In genomic region chr19:41894350-41894749, GRCh38 we compare ENCODE assay signal across 26 cellular contexts. TPM values are rescaled to one million over a fixed set of nuclear protein-coding genes. Genes with fewer than 3 reads are reported as not detected.
A peak's percentile ranks its signal among the peaks of the same experiment; 100 is the strongest.
DNase-seq lines count a peak whose midpoint lies in the region; ATAC-seq, FAIRE-seq and TF ChIP-seq lines count a peak whose summit lies in the region.
"Had no signal": no experiment of that assay in that cellular context is flagged by ENCODE, and none has a peak within 500 bp of the region (broad histone marks: within the 10 kb centered on the region; RNA-seq: fewer than 3 reads in every experiment).

No MANE protein-coding gene starts in this region.

- H3K9me3 Mint-ChIP-seq in CD4-positive, alpha-beta T cell = no peaks in the 10 kb centered on the region
- H3K9me3 Mint-ChIP-seq in activated T-helper 17 cell treated with anti-CD3 and anti-CD28 coated beads, Interleukin-2, amount 50 U/mL, for 72 hours = no peaks in the 10 kb centered on the region
- no peaks in the 10 kb centered on the region for H3K9me3 Mint-ChIP-seq in naive thymus-derived CD8-positive, alpha-beta T cell
- H3K9me3 Mint-ChIP-seq: IgD-negative memory B cell had no signal

- POLR2A ChIA-PET in CD4-positive, alpha-beta T cell (lab: Charles Lee) = no interaction called here
- POLR2A ChIA-PET in naive thymus-derived CD8-positive, alpha-beta T cell (lab: Charles Lee) = interaction anchor here (0.5 to 3.9 kb wide), 7 partner anchors 10 to 62 kb away, joined by 3 to 61 read pairs (median 5); no protein-coding TSS in a partner anchor

- peaks cover 57% of the 10 kb centered on the region for H3K4me1 Mint-ChIP-seq in CD4-positive, alpha-beta T cell (ENCODE audit: low read depth)
- peaks cover 22% of the 10 kb centered on the region for H3K4me1 Mint-ChIP-seq in activated T-helper 17 cell treated with anti-CD3 and anti-CD28 coated beads, Interleukin-2, amount 50 U/mL, for 72 hours
- peaks cover 36 to 81% (median 74%) of the 10 kb centered on the region in 4 donors for H3K4me1 Mint-ChIP-seq in naive thymus-derived CD8-positive, alpha-beta T cell

- peak overlapping the region; percentile 76 for H3K27ac Mint-ChIP-seq in CD4-positive, alpha-beta T cell
- peak overlapping the region; percentile 50 for H3K27ac Mint-ChIP-seq in activated T-helper 17 cell treated with anti-CD3 and anti-CD28 coated beads, Interleukin-2, amount 50 U/mL, for 72 hours
- peak overlapping the region; percentile 78 to 98 (median 90) for H3K27ac Mint-ChIP-seq in naive thymus-derived CD8-positive, alpha-beta T cell
- H3K27ac Mint-ChIP-seq: activated CD4-positive, alpha-beta T cell treated with anti-CD3 and anti-CD28 coated beads for 36 hours; progenitor cell of endocrine pancreas had no signal

- no peak overlapping the region for H3K4me3 Mint-ChIP-seq in CD4-positive, alpha-beta T cell
- H3K4me3 Mint-ChIP-seq in activated T-helper 17 cell treated with anti-CD3 and anti-CD28 coated beads, Interleukin-2, amount 50 U/mL, for 72 hours = no peak overlapping the region
- H3K4me3 Mint-ChIP-seq in naive thymus-derived CD8-positive, alpha-beta T cell = peak overlapping the region in 9 of 10 donors; percentile 14 to 86 (median 74)
- H3K4me3 Mint-ChIP-seq: activated CD4-positive, alpha-beta T cell treated with anti-CD3 and anti-CD28 coated beads for 36 hours; GM23338 had no signal

- peaks cover 83% of the 10 kb centered on the region for H3K36me3 Mint-ChIP-seq in CD4-positive, alpha-beta T cell (ENCODE audit: low read depth)
- peaks cover 78% of the 10 kb centered on the region for H3K36me3 Mint-ChIP-seq in activated T-helper 17 cell treated with anti-CD3 and anti-CD28 coated beads, Interleukin-2, amount 50 U/mL, for 72 hours (ENCODE audit: low read depth)
- H3K36me3 Mint-ChIP-seq in naive thymus-derived CD8-positive, alpha-beta T cell = peaks cover 9 to 73% (median 21%) of the 10 kb centered on the region in 3 donors

- no peaks in the 10 kb centered on the region for H3K9me3 ChIP-seq in CD4-positive, alpha-beta T cell (ENCODE audit: control insufficient read depth, low read length)
- H3K9me3 ChIP-seq: gastroesophageal sphincter, sigmoid colon had no signal

- no peak for ATAC-seq in CD4-positive, alpha-beta T cell (ENCODE audit: poor library complexity)
- ATAC-seq in activated T-helper 17 cell treated with anti-CD3 and anti-CD28 coated beads, Interleukin-2, amount 50 U/mL, for 72 hours (replicated peaks) = no peak
- no peak for ATAC-seq in naive thymus-derived CD8-positive, alpha-beta T cell
- ATAC-seq in HG02798 (IDR thresholded peaks at IDR 0.05; ENCODE audit: poor library complexity, unreplicated experiment) = no peak
- ATAC-seq: gastroesophageal sphincter had no signal

- no peaks in the 10 kb centered on the region for H3K27me3 Mint-ChIP-seq in CD4-positive, alpha-beta T cell
- H3K27me3 Mint-ChIP-seq in activated T-helper 17 cell treated with anti-CD3 and anti-CD28 coated beads, Interleukin-2, amount 50 U/mL, for 72 hours = no peaks in the 10 kb centered on the region
- no peaks in the 10 kb centered on the region for H3K27me3 Mint-ChIP-seq in naive thymus-derived CD8-positive, alpha-beta T cell
- H3K27me3 Mint-ChIP-seq: activated CD4-positive, alpha-beta T cell treated with anti-CD3 and anti-CD28 coated beads for 36 hours; IgD-negative memory B cell; progenitor cell of endocrine pancreas had no signal

- CTCF ChIA-PET in CD4-positive, alpha-beta T cell (lab: Charles Lee) = no interaction called here

- TF ChIP-seq CTCF in CD4-positive, alpha-beta T cell (IDR thresholded peaks at IDR 0.05) = no peak

- no peak for FAIRE-seq in GM12891 (lab: Jason Lieb, UNC)
- FAIRE-seq: endometrium, G401.6 had no signal

- DNase-seq in CD4-positive, alpha-beta T cell = no peak
- DNase-seq in GM12891 (ENCODE audit: insufficient read length, low spot score) = no peak
- no peak for DNase-seq in naive thymus-derived CD8-positive, alpha-beta T cell
- DNase-seq in AML-193 (lab: John Stamatoyannopoulos, UW) = no peak
- DNase-seq in nucleus accumbens (lab: John Stamatoyannopoulos, UW) = no peak
- DNase-seq: activated effector memory CD4-positive, alpha-beta T cell treated with Interleukin-2 at 50 U/mL for 16 hours; islet precursor cell; NCI-H1417 treated with DMSO at 0.1 percent for 48 hours; NCI-H446 treated with DMSO at 0.1 percent for 48 hours; PC-3; SIG-M5; sigmoid colon; trophoblast cell had no signal

- TF ChIP-seq POLR2A in GM12891 (IDR thresholded peaks at IDR 0.05; ENCODE audit: low read depth, low read length) = no peak

- H3K27me3 ChIP-seq in CD4-positive, alpha-beta T cell (ENCODE audit: control insufficient read depth, insufficient read depth, low read length) = no peaks in the 10 kb centered on the region
- H3K27me3 ChIP-seq: cardiac muscle cell, gastroesophageal sphincter, sigmoid colon had no signal

- H3K27ac ChIP-seq in CD4-positive, alpha-beta T cell (ENCODE audit: low read depth, low read length) = peak overlapping the region; percentile 60
- H3K27ac ChIP-seq: cardiac muscle cell, gastroesophageal sphincter, sigmoid colon had no signal

- intact Hi-C loops in CD4-positive, alpha-beta T cell (cut with DNase I, micrococcal nuclease) = no loop called here

TF ChIP-seq in GM12891, 5 proteins besides CTCF, POLR2A, EP300 and RAD21:
- TF ChIP-seq TAF1 (IDR thresholded peaks at IDR 0.05; ENCODE audit: low read depth, low read length) = no peak
- TF ChIP-seq POLR2AphosphoS5 (IDR thresholded peaks at IDR 0.05; ENCODE audit: low read depth, low read length) = no peak
- TF ChIP-seq SPI1 (IDR thresholded peaks at IDR 0.05; ENCODE audit: low read depth, low read length) = peak; percentile 36; the same call in 1 of the 2 replicates
- no peak for TF ChIP-seq PAX5 (IDR thresholded peaks at IDR 0.05; ENCODE audit: insufficient read depth, low read length, severe bottlenecking)
- TF ChIP-seq POU2F2 (IDR thresholded peaks at IDR 0.05; ENCODE audit: low read depth, low read length) = no peak

RNA-seq across cellular contexts. Expression of gene ARHGEF1, which starts 11.4 kb away (rescaled TPM):
- 1,000 to 10,000 TPM; 1,019 to 1,047 TPM for total RNA-seq in CD4-positive, alpha-beta T cell
- 125 TPM for polyA plus RNA-seq in GM12891 (2012; ENCODE audit: low read depth, missing spikeins)
- total RNA-seq in activated T-helper 17 cell treated with anti-CD3 and anti-CD28 coated beads, Interleukin-2, amount 50 U/mL, for 72 hours = 100 to 1,000 TPM; 255 to 337 TPM
- 1,000 to 10,000 TPM; 1,211 to 1,239 TPM for total RNA-seq in naive thymus-derived CD8-positive, alpha-beta T cell
- 100 to 1,000 TPM; 161 to 346 (median 211) TPM for polyA plus RNA-seq in naive thymus-derived CD8-positive, alpha-beta T cell

RNA-seq across cellular contexts. Expression of gene CD79A, which starts 17.3 kb away (rescaled TPM):
- total RNA-seq in CD4-positive, alpha-beta T cell = 1 to 10 TPM; 3.7 to 3.8 TPM
- polyA plus RNA-seq in GM12891 (2012; ENCODE audit: low read depth, missing spikeins) = 466 TPM
- under 1 TPM; 0.22 to 0.98 TPM for total RNA-seq in activated T-helper 17 cell treated with anti-CD3 and anti-CD28 coated beads, Interleukin-2, amount 50 U/mL, for 72 hours
- total RNA-seq in naive thymus-derived CD8-positive, alpha-beta T cell = 10 to 100 TPM; 48.6 to 51.0 TPM
- polyA plus RNA-seq in naive thymus-derived CD8-positive, alpha-beta T cell = 10 to 100 TPM; 54.9 to 88.2 (median 85.1) TPM
- total RNA-seq: cardiac muscle cell, GM23338, sigmoid colon had no signal
- polyA plus RNA-seq: neural cell had no signal

RNA-seq across cellular contexts. Expression of gene ERFL, which starts 33.9 kb away (rescaled TPM):
- total RNA-seq in CD4-positive, alpha-beta T cell = 1 to 10 TPM; 7.7 to 8.9 TPM
- polyA plus RNA-seq in GM12891 (2012; ENCODE audit: low read depth, missing spikeins) = 0.76 TPM
- 1 to 10 TPM in 1 of 2 donors, under 1 TPM in 1; 0.89 to 2.1 TPM for total RNA-seq in activated T-helper 17 cell treated with anti-CD3 and anti-CD28 coated beads, Interleukin-2, amount 50 U/mL, for 72 hours
- 1 to 10 TPM; 7.5 to 8.1 TPM for total RNA-seq in naive thymus-derived CD8-positive, alpha-beta T cell
- not detected for polyA plus RNA-seq in naive thymus-derived CD8-positive, alpha-beta T cell
- total RNA-seq: gastroesophageal sphincter, sigmoid colon had no signal
- polyA plus RNA-seq: GM23338, IgD-negative memory B cell had no signal

RNA-seq across cellular contexts. Expression of gene RPS19, which starts 34.3 kb away (rescaled TPM):
- 1,000 to 10,000 TPM; 3,668 to 3,697 TPM for total RNA-seq in CD4-positive, alpha-beta T cell
- 7,698 TPM for polyA plus RNA-seq in GM12891 (2012; ENCODE audit: low read depth, missing spikeins)
- 1,000 to 10,000 TPM; 3,531 to 4,049 TPM for total RNA-seq in activated T-helper 17 cell treated with anti-CD3 and anti-CD28 coated beads, Interleukin-2, amount 50 U/mL, for 72 hours
- total RNA-seq in naive thymus-derived CD8-positive, alpha-beta T cell = 1,000 to 10,000 TPM; 3,479 to 3,513 TPM
- polyA plus RNA-seq in naive thymus-derived CD8-positive, alpha-beta T cell = 1,000 to 10,000 TPM; 6,905 to 8,825 (median 8,505) TPM

RNA-seq across cellular contexts. Expression of gene DMRTC2, which starts 49.5 kb away (rescaled TPM):
- not detected for total RNA-seq in CD4-positive, alpha-beta T cell
- polyA plus RNA-seq in GM12891 (2012; ENCODE audit: low read depth, missing spikeins) = not detected
- total RNA-seq in activated T-helper 17 cell treated with anti-CD3 and anti-CD28 coated beads, Interleukin-2, amount 50 U/mL, for 72 hours = not detected
- not detected for total RNA-seq in naive thymus-derived CD8-positive, alpha-beta T cell
- not detected for polyA plus RNA-seq in naive thymus-derived CD8-positive, alpha-beta T cell
- total RNA-seq: activated CD4-positive, alpha-beta T cell treated with anti-CD3 and anti-CD28 coated beads for 36 hours; cardiac muscle cell; gastroesophageal sphincter; lower leg skin; PC-3; progenitor cell of endocrine pancreas; sigmoid colon; T-helper 1 cell treated with Interleukin-12 subunit alpha and Interleukin-12 subunit beta and Interleukin-4 antibody, amounts not matched to agents 30 ng/mL and 1 ng/mL, for 36 hours had no signal
- polyA plus RNA-seq: cardiac muscle cell, GM23338, IgD-negative memory B cell, neural cell, sigmoid colon had no signal

Comparison
In these comparisons a context has a peak if more than half of its experiments do, and no peak if none do; other contexts are left out.
1. H3K4me3 Mint-ChIP-seq: peak in naive thymus-derived CD8-positive, alpha-beta T cell (9 of 10); none in CD4-positive, alpha-beta T cell (single experiment) and activated T-helper 17 cell treated with anti-CD3 and anti-CD28 coated beads, Interleukin-2, amount 50 U/mL, for 72 hours (single experiment).
2. RNA of gene CD79A, which starts 17.3 kb away (total RNA-seq): 48.6 to 51.0 TPM in naive thymus-derived CD8-positive, alpha-beta T cell; 3.7 to 3.8 TPM in CD4-positive, alpha-beta T cell and 0.22 to 0.98 TPM in activated T-helper 17 cell treated with anti-CD3 and anti-CD28 coated beads, Interleukin-2, amount 50 U/mL, for 72 hours; every median in the first group is over 10 times any median in the second.
3. Peak in every context shown above with its lines, with median percentiles within 50 percentile points of each other: H3K27ac Mint-ChIP-seq.